In the genomic region with DNA sequence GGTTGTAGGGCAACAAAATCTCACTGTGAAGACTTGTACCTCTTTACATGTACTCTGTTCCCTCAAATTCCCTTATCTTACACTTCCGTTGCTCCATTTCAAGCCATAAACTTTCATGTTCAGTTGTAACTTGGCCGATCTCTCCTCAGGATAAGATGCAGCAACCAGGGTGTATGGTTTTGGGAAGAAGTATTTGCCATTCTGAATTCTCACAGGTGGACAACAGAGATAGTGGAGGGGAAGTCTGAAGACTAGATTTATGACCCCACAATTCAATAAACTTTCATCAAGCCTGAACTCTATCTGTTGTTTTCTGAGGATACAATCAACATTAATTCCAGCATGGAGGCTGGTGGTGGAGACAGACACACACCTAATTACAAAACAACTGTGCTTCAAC, we compare ENCODE assay signal across 8 cellular contexts.
"Had no signal": no experiment of that assay in that cellular context is flagged by ENCODE, and none has a peak within 500 bp of the region (broad histone marks: within the 10 kb centered on the region; RNA-seq: fewer than 3 reads in every experiment).

No MANE protein-coding gene starts in this region.

- H3K4me3 ChIP-seq: GM12878 had no signal

- DNase-seq: GDM1, GF-D8 had no signal

- FAIRE-seq: G401.6, GM12878, GM12891, GM12892, GM18507, GM19239 had no signal

- ATAC-seq: GM12878 had no signal
